In genomic region chr2:121584741-121585140, GRCh38 we compare ENCODE assay signal across 19 cellular contexts. TPM values are rescaled to one million over a fixed set of nuclear protein-coding genes. Genes with fewer than 3 reads are reported as not detected.
DNase-seq lines count a peak whose midpoint lies in the region; ATAC-seq and TF ChIP-seq lines count a peak whose summit lies in the region.
"Had no signal": no experiment of that assay in that cellular context is flagged by ENCODE, and none has a peak within 500 bp of the region (broad histone marks: within the 10 kb centered on the region; RNA-seq: fewer than 3 reads in every experiment).

No MANE protein-coding gene starts in this region.

- peak overlapping the region; percentile 6 for H3K27ac Mint-ChIP-seq in activated naive CD8-positive, alpha-beta T cell treated with anti-CD3 and anti-CD28 coated beads, Interleukin-2, amount 50 U/mL, for 24 hours
- H3K27ac Mint-ChIP-seq in activated naive CD8-positive, alpha-beta T cell treated with anti-CD3 and anti-CD28 coated beads for 36 hours: no peak overlapping the region
- peak overlapping the region; percentile 61 for H3K27ac Mint-ChIP-seq in T-helper 17 cell
- H3K27ac Mint-ChIP-seq: B cell; CD8-positive, alpha-beta T cell; H9; HFFc6 had no signal

- H3K9me3 ChIP-seq in T-helper 17 cell (ENCODE audit: control insufficient read depth, low read length, poor library complexity, severe bottlenecking) (no peaks in the 10 kb centered on the region), mucosa of descending colon (no peaks in the 10 kb centered on the region)
- H3K9me3 ChIP-seq: BLaER1, Caco-2 had no signal

- H3K4me1 Mint-ChIP-seq in activated naive CD8-positive, alpha-beta T cell treated with anti-CD3 and anti-CD28 coated beads, Interleukin-2, amount 50 U/mL, for 24 hours: peaks cover 14% of the 10 kb centered on the region
- peaks cover 19% of the 10 kb centered on the region for H3K4me1 Mint-ChIP-seq in activated naive CD8-positive, alpha-beta T cell treated with anti-CD3 and anti-CD28 coated beads for 36 hours
- peaks cover 23% of the 10 kb centered on the region for H3K4me1 Mint-ChIP-seq in T-helper 17 cell

- no peak overlapping the region for H3K4me3 Mint-ChIP-seq in activated naive CD8-positive, alpha-beta T cell treated with anti-CD3 and anti-CD28 coated beads, Interleukin-2, amount 50 U/mL, for 24 hours
- no peak overlapping the region for H3K4me3 Mint-ChIP-seq in activated naive CD8-positive, alpha-beta T cell treated with anti-CD3 and anti-CD28 coated beads for 36 hours
- no peak overlapping the region for H3K4me3 Mint-ChIP-seq in T-helper 17 cell
- H3K4me3 Mint-ChIP-seq: B cell; CD4-positive, CD25-positive, alpha-beta regulatory T cell; CD8-positive, alpha-beta T cell; H9; HFFc6 had no signal

- intact Hi-C loops in mucosa of descending colon (cut with DNase I, micrococcal nuclease): no loop called here

- H3K4me3 ChIP-seq in mucosa of descending colon: no peak overlapping the region
- H3K4me3 ChIP-seq: BLaER1, GM23248 had no signal

- H3K27me3 Mint-ChIP-seq in activated naive CD8-positive, alpha-beta T cell treated with anti-CD3 and anti-CD28 coated beads, Interleukin-2, amount 50 U/mL, for 24 hours: no peaks in the 10 kb centered on the region
- no peaks in the 10 kb centered on the region for H3K27me3 Mint-ChIP-seq in activated naive CD8-positive, alpha-beta T cell treated with anti-CD3 and anti-CD28 coated beads for 36 hours
- H3K27me3 Mint-ChIP-seq in T-helper 17 cell: no peaks in the 10 kb centered on the region
- H3K27me3 Mint-ChIP-seq: B cell; CD4-positive, CD25-positive, alpha-beta regulatory T cell had no signal

- peaks cover 8% of the 10 kb centered on the region for H3K4me1 ChIP-seq in mucosa of descending colon (ENCODE audit: low read depth)
- H3K4me1 ChIP-seq: BLaER1, Caco-2 had no signal

- DNase-seq in activated naive CD8-positive, alpha-beta T cell treated with anti-CD3 and anti-CD28 coated beads, Interleukin-2, amount 50 U/mL, for 24 hours: no peak
- DNase-seq in activated naive CD8-positive, alpha-beta T cell treated with anti-CD3 and anti-CD28 coated beads for 36 hours: no peak
- DNase-seq in T-helper 17 cell: no peak
- no peak for DNase-seq in mucosa of descending colon
- no peak for DNase-seq in putamen (ENCODE audit: low spot score)
- DNase-seq: Caco-2; CD4-positive, CD25-positive, alpha-beta regulatory T cell; CD8-positive, alpha-beta T cell; DMS153; DND-41; GM23248; H9; HFFc6 had no signal

- no peak for ATAC-seq in activated naive CD8-positive, alpha-beta T cell treated with anti-CD3 and anti-CD28 coated beads, Interleukin-2, amount 50 U/mL, for 24 hours
- no peak for ATAC-seq in T-helper 17 cell
- peak; percentile 72 for ATAC-seq in mucosa of descending colon
- no peak for ATAC-seq in HG02678 (IDR thresholded peaks at IDR 0.05; ENCODE audit: unreplicated experiment)
- no peak for ATAC-seq in GM21381 (IDR thresholded peaks at IDR 0.05; ENCODE audit: unreplicated experiment)
- ATAC-seq: CD8-positive, alpha-beta T cell; HCT116 had no signal

- no peaks in the 10 kb centered on the region for H3K9me3 Mint-ChIP-seq in activated naive CD8-positive, alpha-beta T cell treated with anti-CD3 and anti-CD28 coated beads, Interleukin-2, amount 50 U/mL, for 24 hours
- H3K9me3 Mint-ChIP-seq in activated naive CD8-positive, alpha-beta T cell treated with anti-CD3 and anti-CD28 coated beads for 36 hours: no peaks in the 10 kb centered on the region
- H3K9me3 Mint-ChIP-seq: CD4-positive, CD25-positive, alpha-beta regulatory T cell; CD8-positive, alpha-beta T cell; H9; HFFc6 had no signal

- peaks cover 8% of the 10 kb centered on the region for H3K36me3 Mint-ChIP-seq in activated naive CD8-positive, alpha-beta T cell treated with anti-CD3 and anti-CD28 coated beads, Interleukin-2, amount 50 U/mL, for 24 hours (ENCODE audit: low read depth)
- peaks cover 3% of the 10 kb centered on the region for H3K36me3 Mint-ChIP-seq in activated naive CD8-positive, alpha-beta T cell treated with anti-CD3 and anti-CD28 coated beads for 36 hours
- H3K36me3 Mint-ChIP-seq in T-helper 17 cell (ENCODE audit: low read depth): peaks cover 5% of the 10 kb centered on the region

- TF ChIP-seq CTCF in mucosa of descending colon (IDR thresholded peaks at IDR 0.05): no peak

- no peaks in the 10 kb centered on the region for H3K36me3 ChIP-seq in mucosa of descending colon (ENCODE audit: low read depth)

RNA-seq across cellular contexts. Expression of gene RNU4ATAC, which starts 54.1 kb away (rescaled TPM):
- not detected for total RNA-seq in activated naive CD8-positive, alpha-beta T cell treated with anti-CD3 and anti-CD28 coated beads for 36 hours
- not detected for total RNA-seq in T-helper 17 cell
- total RNA-seq in mucosa of descending colon: 1 to 10 TPM in 1 of 3 donors, not detected in 2; 9.7 TPM
- total RNA-seq: B cell; Caco-2; CD4-positive, CD25-positive, alpha-beta regulatory T cell; CD8-positive, alpha-beta T cell; GM23248; H4; H9; HFFc6 had no signal
